Comparison of ENCODE assay signal across 13 cellular contexts in genomic region chr5:88692979-88693932, GRCh38.
DNase-seq lines count a peak whose midpoint lies in the region; ATAC-seq and TF ChIP-seq lines count a peak whose summit lies in the region.
"Had no signal": no experiment of that assay in that cellular context is flagged by ENCODE, and none has a peak within 500 bp of the region (broad histone marks: within the 10 kb centered on the region; RNA-seq: fewer than 3 reads in every experiment).

No MANE protein-coding gene starts in this region.

- no peak overlapping the region for H3K4me3 ChIP-seq in astrocyte of the spinal cord (ENCODE audit: low read depth, low read length)

- in situ Hi-C loops in astrocyte of the spinal cord (cut with HindIII; ENCODE audit: low sequenced_read_pairs): loop anchor here (25.0 kb wide), 1 partner anchor 556 kb away; no protein-coding TSS in a partner anchor

- DNase-seq in ELF-1 (ENCODE audit: low read depth, low spot score) (peak; percentile 43), astrocyte of the spinal cord (ENCODE audit: low read depth, low spot score) (peak; percentile 12), medulla oblongata (ENCODE audit: extremely low spot score) (peak; percentile 19), DMS153 (lab: John Stamatoyannopoulos, UW) (no peak), NCI-H446 (lab: John Stamatoyannopoulos, UW) (no peak), foreskin melanocyte (no peak)
- DNase-seq in activated effector memory CD4-positive, alpha-beta T cell treated with Interleukin-2 at 50 U/mL for 16 hours: no peak
- DNase-seq: activated CD4-positive, alpha-beta memory T cell treated with anti-CD3 and anti-CD28 coated beads for 36 hours; dermis blood vessel endothelial cell; KBM-7; NCI-H2107 had no signal

- ATAC-seq in HG03354 (IDR thresholded peaks at IDR 0.05; ENCODE audit: poor library complexity, severe bottlenecking, unreplicated experiment): peak; percentile 39
- ATAC-seq: gastroesophageal sphincter had no signal

- no peak for TF ChIP-seq CTCF in astrocyte of the spinal cord (IDR thresholded peaks at IDR 0.05; ENCODE audit: low read depth, low read length)

Comparison
In these comparisons a context has a peak if more than half of its experiments do, and no peak if none do; other contexts are left out.
1. DNase-seq: peak in ELF-1 (single experiment), astrocyte of the spinal cord (single experiment) and medulla oblongata (single experiment); none in activated effector memory CD4-positive, alpha-beta T cell treated with Interleukin-2 at 50 U/mL for 16 hours (single experiment), DMS153 (single experiment), NCI-H446 (0 of 2) and foreskin melanocyte (single experiment).